ENCODE assay signal across 10 cellular contexts in genomic region chr2:171706152-171706803, GRCh38. TPM values are rescaled to one million over a fixed set of nuclear protein-coding genes. Genes with fewer than 3 reads are reported as not detected.
DNase-seq lines count a peak whose midpoint lies in the region; ATAC-seq and TF ChIP-seq lines count a peak whose summit lies in the region.
"Had no signal": no experiment of that assay in that cellular context is flagged by ENCODE, and none has a peak within 500 bp of the region (broad histone marks: within the 10 kb centered on the region; RNA-seq: fewer than 3 reads in every experiment).

No MANE protein-coding gene starts in this region.

- H2AFZ ChIP-seq in osteoblast (ENCODE audit: low read length): no peak overlapping the region

- TF ChIP-seq POLR2A in NB4 (IDR thresholded peaks at IDR 0.05; ENCODE audit: extremely low read depth, insufficient read length): no peak

- TF ChIP-seq CTCF in NB4 (IDR thresholded peaks at IDR 0.05; ENCODE audit: low read depth, low read length) (peak; percentile 9), cardiac fibroblast (IDR thresholded peaks at IDR 0.05; ENCODE audit: low read depth, low read length) (peak; percentile 35), osteoblast (IDR thresholded peaks at IDR 0.05; ENCODE audit: extremely low read depth, low read depth, low read length) (peak; percentile 50)

- peaks cover 51% of the 10 kb centered on the region for H3K79me2 ChIP-seq in osteoblast (ENCODE audit: insufficient read depth, low read length)

- peaks cover 5% of the 10 kb centered on the region for H3K36me3 Mint-ChIP-seq in stimulated activated memory B cell treated with anti-CD40 and anti-IgM and Interleukin-4, amounts not matched to agents 10 μg/mL and 1 μg/mL and 100 μg/mL, for 72 hours

- peaks cover 8% of the 10 kb centered on the region for H3K36me3 ChIP-seq in osteoblast (ENCODE audit: insufficient read depth, low read length)

- ATAC-seq in stimulated activated memory B cell treated with anti-CD40 and anti-IgM and Interleukin-4, amounts not matched to agents 10 μg/mL and 1 μg/mL and 100 μg/mL, for 72 hours: no peak
- ATAC-seq: mucosa of descending colon; stimulated activated naive B cell treated with anti-CD40 and anti-IgM and Interleukin-4, amounts not matched to agents 10 μg/mL and 1 μg/mL and 100 μg/mL, for 72 hours had no signal

- H3K9me3 ChIP-seq in osteoblast (ENCODE audit: low read depth, low read length): no peaks in the 10 kb centered on the region
- H3K9me3 ChIP-seq: mucosa of descending colon had no signal

- no peak overlapping the region for H3K27ac ChIP-seq in osteoblast (ENCODE audit: low read depth, low read length)

- H3K27me3 Mint-ChIP-seq in stimulated activated memory B cell treated with anti-CD40 and anti-IgM and Interleukin-4, amounts not matched to agents 10 μg/mL and 1 μg/mL and 100 μg/mL, for 72 hours: no peaks in the 10 kb centered on the region
- H3K27me3 Mint-ChIP-seq: stimulated activated naive B cell treated with anti-CD40 and anti-IgM and Interleukin-4, amounts not matched to agents 10 μg/mL and 1 μg/mL and 100 μg/mL, for 72 hours had no signal

- H3K9me3 Mint-ChIP-seq in stimulated activated memory B cell treated with anti-CD40 and anti-IgM and Interleukin-4, amounts not matched to agents 10 μg/mL and 1 μg/mL and 100 μg/mL, for 72 hours: no peaks in the 10 kb centered on the region
- H3K9me3 Mint-ChIP-seq: stimulated activated naive B cell treated with anti-CD40 and anti-IgM and Interleukin-4, amounts not matched to agents 10 μg/mL and 1 μg/mL and 100 μg/mL, for 72 hours had no signal

- H3K4me1 ChIP-seq in osteoblast (ENCODE audit: insufficient read depth, low read length): peaks cover 12% of the 10 kb centered on the region

- no peaks in the 10 kb centered on the region for H3K27me3 ChIP-seq in osteoblast (ENCODE audit: insufficient read depth, low read length)

- DNase-seq in NCI-H2171 treated with DMSO at 0.1 percent for 48 hours (lab: John Stamatoyannopoulos, UW) (peak; percentile 51), NCI-H2171 (lab: John Stamatoyannopoulos, UW) (no peak), NB4 (ENCODE audit: low read depth) (peak; percentile 56), cardiac fibroblast (ENCODE audit: low read depth in 2 of 2) (peak; percentile 42 to 60), osteoblast (ENCODE audit: insufficient read length, low spot score, missing footprints) (no peak)
- no peak for DNase-seq in activated T-cell treated with anti-CD3 and anti-CD28 coated beads, Interleukin-2, amount 50 U/mL, for 48 hours
- no peak for DNase-seq in activated CD8-positive, alpha-beta memory T cell treated with anti-CD3 and anti-CD28 coated beads for 24 hours
- DNase-seq: mucosa of descending colon; stimulated activated naive B cell treated with anti-CD40 and anti-IgM and Interleukin-4, amounts not matched to agents 10 μg/mL and 1 μg/mL and 100 μg/mL, for 72 hours had no signal

- peaks cover 20% of the 10 kb centered on the region for H4K20me1 ChIP-seq in osteoblast (ENCODE audit: insufficient read depth, low read length)

- no peak overlapping the region for H3K27ac Mint-ChIP-seq in stimulated activated memory B cell treated with anti-CD40 and anti-IgM and Interleukin-4, amounts not matched to agents 10 μg/mL and 1 μg/mL and 100 μg/mL, for 72 hours
- H3K27ac Mint-ChIP-seq: stimulated activated naive B cell treated with anti-CD40 and anti-IgM and Interleukin-4, amounts not matched to agents 10 μg/mL and 1 μg/mL and 100 μg/mL, for 72 hours had no signal

- peaks cover 13% of the 10 kb centered on the region for H3K4me1 Mint-ChIP-seq in stimulated activated memory B cell treated with anti-CD40 and anti-IgM and Interleukin-4, amounts not matched to agents 10 μg/mL and 1 μg/mL and 100 μg/mL, for 72 hours

- no peak overlapping the region for H3K4me2 ChIP-seq in osteoblast (ENCODE audit: insufficient read depth, low read length)

- H3K4me3 Mint-ChIP-seq in stimulated activated memory B cell treated with anti-CD40 and anti-IgM and Interleukin-4, amounts not matched to agents 10 μg/mL and 1 μg/mL and 100 μg/mL, for 72 hours: no peak overlapping the region
- H3K4me3 Mint-ChIP-seq: stimulated activated naive B cell treated with anti-CD40 and anti-IgM and Interleukin-4, amounts not matched to agents 10 μg/mL and 1 μg/mL and 100 μg/mL, for 72 hours had no signal

- H3K4me3 ChIP-seq in NB4 (ENCODE audit: low read depth, low read length) (no peak overlapping the region), cardiac fibroblast (replicated peaks in 1 of 2; ENCODE audit: low read depth in 2 of 2, low read length in 2 of 2) (no peak overlapping the region), osteoblast (ENCODE audit: insufficient read depth, low read length) (no peak overlapping the region)
- H3K4me3 ChIP-seq: mucosa of descending colon had no signal

RNA-seq across cellular contexts. Expression of gene DYNC1I2, which starts 19.0 kb away (rescaled TPM):
- 109 and 110 TPM in 2 replicates for total RNA-seq in osteoblast

Comparison
In these comparisons a context has a peak if more than half of its experiments do, and no peak if none do; other contexts are left out.
1. DNase-seq: peak in NCI-H2171 treated with DMSO at 0.1 percent for 48 hours (single experiment), NB4 (single experiment) and cardiac fibroblast (2 of 2); none in NCI-H2171 (single experiment), osteoblast (single experiment), activated T-cell treated with anti-CD3 and anti-CD28 coated beads, Interleukin-2, amount 50 U/mL, for 48 hours (0 of 2) and activated CD8-positive, alpha-beta memory T cell treated with anti-CD3 and anti-CD28 coated beads for 24 hours (single experiment).
2. Peak in every context shown above with its lines, with median percentiles within 50 percentile points of each other: CTCF ChIP-seq.